Comparison of ENCODE assay signal across 19 cellular contexts in genomic region chr19:19426216-19426615, GRCh38. TPM values are rescaled to one million over a fixed set of nuclear protein-coding genes. Genes with fewer than 3 reads are reported as not detected.
A peak's percentile ranks its signal among the peaks of the same experiment; 100 is the strongest.
DNase-seq lines count a peak whose midpoint lies in the region; ATAC-seq and TF ChIP-seq lines count a peak whose summit lies in the region.
"Had no signal": no experiment of that assay in that cellular context is flagged by ENCODE, and none has a peak within 500 bp of the region (broad histone marks: within the 10 kb centered on the region; RNA-seq: fewer than 3 reads in every experiment).

No MANE protein-coding gene starts in this region.

- peaks cover 66% of the 10 kb centered on the region for H3K4me1 ChIP-seq in CD8-positive, alpha-beta T cell (ENCODE audit: insufficient read depth, low read length)
- H3K4me1 ChIP-seq in HAP-1: no peaks in the 10 kb centered on the region

- no peak for DNase-seq in activated CD8-positive, alpha-beta T cell treated with anti-CD3 and anti-CD28 coated beads for 36 hours
- no peak for DNase-seq in activated CD8-positive, alpha-beta T cell treated with anti-CD3 and anti-CD28 coated beads, Interleukin-2, amount 10 ng/mL, durations not matched to agents 7 days and 5 days
- no peak for DNase-seq in CD8-positive, alpha-beta T cell
- DNase-seq in WTC11 (ENCODE audit: low spot score): no peak
- no peak for DNase-seq in nephron progenitor cell
- no peak for DNase-seq in HAP-1 (ENCODE audit: low spot score in 2 of 2)
- DNase-seq in stimulated activated CD4-positive, alpha-beta T cell treated with anti-CD3 and anti-CD28 coated beads, Interleukin-1b, Interleukin-23, amount 100 ng/mL, for 48 hours: no peak
- DNase-seq in NCI-H146 (lab: John Stamatoyannopoulos, UW): no peak
- DNase-seq: 8988T, DMS79 treated with DMSO at 0.1 percent for 48 hours, H7, NCI-H1417 treated with DMSO at 0.1 percent for 48 hours, NCI-H1930, NCI-H226, PC-9, SJCRH30 had no signal

- in situ Hi-C loops in HAP-1 (cut with MboI; ENCODE audit: low sequenced_read_pairs): no loop called here

- H3K27ac ChIP-seq in CD8-positive, alpha-beta T cell (ENCODE audit: low read depth, low read length): no peak overlapping the region
- H3K27ac ChIP-seq: HL-60, KMS-11, PC-9, SJCRH30 had no signal

- CTCF ChIA-PET in activated CD8-positive, alpha-beta T cell treated with anti-CD3 and anti-CD28 coated beads for 36 hours (lab: Charles Lee): interaction anchor here (1.1 kb wide), 1 partner anchor 126 kb away, joined by 3 read pairs; no protein-coding TSS in a partner anchor
- CTCF ChIA-PET in activated CD8-positive, alpha-beta T cell treated with anti-CD3 and anti-CD28 coated beads, Interleukin-2, amount 10 ng/mL, durations not matched to agents 7 days and 5 days (lab: Charles Lee): interaction anchor here (0.6 kb wide), 1 partner anchor 15 kb away, joined by 3 read pairs; no protein-coding TSS in a partner anchor
- CTCF ChIA-PET in CD8-positive, alpha-beta T cell (lab: Charles Lee): interaction anchor here (1.0 to 1.3 kb wide), 2 partner anchors 10 to 64 kb away, joined by 4 to 5 read pairs; no protein-coding TSS in a partner anchor
- CTCF ChIA-PET in WTC11 (lab: Charles Lee): interaction anchor here (1.2 kb wide), 1 partner anchor 64 kb away, joined by 4 read pairs; no protein-coding TSS in a partner anchor

- intact Hi-C loops in activated CD8-positive, alpha-beta T cell treated with anti-CD3 and anti-CD28 coated beads for 36 hours (cut with micrococcal nuclease): no loop called here
- intact Hi-C loops in CD8-positive, alpha-beta T cell (cut with DNase I, micrococcal nuclease): no loop called here

- H3K9me3 Mint-ChIP-seq in activated CD8-positive, alpha-beta T cell treated with anti-CD3 and anti-CD28 coated beads for 36 hours: no peaks in the 10 kb centered on the region
- no peaks in the 10 kb centered on the region for H3K9me3 Mint-ChIP-seq in activated CD8-positive, alpha-beta T cell treated with anti-CD3 and anti-CD28 coated beads, Interleukin-2, amount 10 ng/mL, durations not matched to agents 7 days and 5 days (ENCODE audit: insufficient read depth)
- H3K9me3 Mint-ChIP-seq in CD8-positive, alpha-beta T cell: no peaks in the 10 kb centered on the region
- no peaks in the 10 kb centered on the region for H3K9me3 Mint-ChIP-seq in WTC11
- H3K9me3 Mint-ChIP-seq in nephron progenitor cell: no peaks in the 10 kb centered on the region

- POLR2A ChIA-PET in activated CD8-positive, alpha-beta T cell treated with anti-CD3 and anti-CD28 coated beads for 36 hours (lab: Charles Lee): interaction anchor here (1.7 kb wide), 1 partner anchor 10 kb away, joined by 5 read pairs; no protein-coding TSS in a partner anchor
- POLR2A ChIA-PET in activated CD8-positive, alpha-beta T cell treated with anti-CD3 and anti-CD28 coated beads, Interleukin-2, amount 10 ng/mL, durations not matched to agents 7 days and 5 days (lab: Charles Lee): no interaction called here
- POLR2A ChIA-PET in CD8-positive, alpha-beta T cell (lab: Charles Lee): interaction anchor here (1.1 kb wide), 1 partner anchor 9 kb away, joined by 5 read pairs; no protein-coding TSS in a partner anchor
- POLR2A ChIA-PET in WTC11 (lab: Charles Lee): no interaction called here

- ATAC-seq in activated CD8-positive, alpha-beta T cell treated with anti-CD3 and anti-CD28 coated beads for 36 hours: no peak
- no peak for ATAC-seq in activated CD8-positive, alpha-beta T cell treated with anti-CD3 and anti-CD28 coated beads, Interleukin-2, amount 10 ng/mL, durations not matched to agents 7 days and 5 days
- ATAC-seq in CD8-positive, alpha-beta T cell: no peak
- ATAC-seq in WTC11: no peak

- H3K36me3 ChIP-seq in CD8-positive, alpha-beta T cell (ENCODE audit: insufficient read depth, low read length): no peaks in the 10 kb centered on the region
- peaks cover 9% of the 10 kb centered on the region; the same call in 1 of the 2 replicates for H3K36me3 ChIP-seq in HAP-1 (replicated peaks)

- H3K4me3 ChIP-seq in CD8-positive, alpha-beta T cell (ENCODE audit: low read depth, low read length): no peak overlapping the region
- H3K4me3 ChIP-seq in HAP-1: no peak overlapping the region
- H3K4me3 ChIP-seq: PC-9, SJCRH30 had no signal

- H3K27ac Mint-ChIP-seq in activated CD8-positive, alpha-beta T cell treated with anti-CD3 and anti-CD28 coated beads for 36 hours: peak overlapping the region; percentile 34
- no peak overlapping the region for H3K27ac Mint-ChIP-seq in activated CD8-positive, alpha-beta T cell treated with anti-CD3 and anti-CD28 coated beads, Interleukin-2, amount 10 ng/mL, durations not matched to agents 7 days and 5 days
- H3K27ac Mint-ChIP-seq in CD8-positive, alpha-beta T cell: peak overlapping the region; percentile 69
- peak overlapping the region; percentile 63 for H3K27ac Mint-ChIP-seq in WTC11
- H3K27ac Mint-ChIP-seq in nephron progenitor cell: peak overlapping the region; percentile 81
- H3K27ac Mint-ChIP-seq: B cell had no signal

- peaks cover 72% of the 10 kb centered on the region for H3K4me1 Mint-ChIP-seq in activated CD8-positive, alpha-beta T cell treated with anti-CD3 and anti-CD28 coated beads for 36 hours (ENCODE audit: low read depth)
- peaks cover 29% of the 10 kb centered on the region for H3K4me1 Mint-ChIP-seq in activated CD8-positive, alpha-beta T cell treated with anti-CD3 and anti-CD28 coated beads, Interleukin-2, amount 10 ng/mL, durations not matched to agents 7 days and 5 days (ENCODE audit: low read depth)
- peaks cover 93% of the 10 kb centered on the region for H3K4me1 Mint-ChIP-seq in CD8-positive, alpha-beta T cell (ENCODE audit: low read depth)
- peaks cover 33% of the 10 kb centered on the region for H3K4me1 Mint-ChIP-seq in WTC11
- H3K4me1 Mint-ChIP-seq in nephron progenitor cell: peaks cover 34% of the 10 kb centered on the region

- H3K9me3 ChIP-seq in CD8-positive, alpha-beta T cell (ENCODE audit: low read length): no peaks in the 10 kb centered on the region
- H3K9me3 ChIP-seq in HAP-1: no peaks in the 10 kb centered on the region
- H3K9me3 ChIP-seq: SJCRH30 had no signal

- no peak for TF ChIP-seq CTCF in activated CD8-positive, alpha-beta T cell treated with anti-CD3 and anti-CD28 coated beads for 36 hours (IDR thresholded peaks at IDR 0.05)
- no peak for TF ChIP-seq CTCF in CD8-positive, alpha-beta T cell (IDR thresholded peaks at IDR 0.05)
- TF ChIP-seq CTCF in WTC11 (IDR thresholded peaks at IDR 0.05): no peak
- TF ChIP-seq CTCF in nephron progenitor cell (IDR thresholded peaks at IDR 0.05): no peak

- H3K27me3 Mint-ChIP-seq in activated CD8-positive, alpha-beta T cell treated with anti-CD3 and anti-CD28 coated beads for 36 hours: no peaks in the 10 kb centered on the region
- H3K27me3 Mint-ChIP-seq in activated CD8-positive, alpha-beta T cell treated with anti-CD3 and anti-CD28 coated beads, Interleukin-2, amount 10 ng/mL, durations not matched to agents 7 days and 5 days (ENCODE audit: low read depth): no peaks in the 10 kb centered on the region
- no peaks in the 10 kb centered on the region for H3K27me3 Mint-ChIP-seq in CD8-positive, alpha-beta T cell (ENCODE audit: low read depth)
- H3K27me3 Mint-ChIP-seq in WTC11 (ENCODE audit: low read depth) (no peaks in the 10 kb centered on the region), nephron progenitor cell (ENCODE audit: low read depth, poor library complexity) (peaks cover 6% of the 10 kb centered on the region)
- H3K27me3 Mint-ChIP-seq: B cell had no signal

- H3K4me3 Mint-ChIP-seq in activated CD8-positive, alpha-beta T cell treated with anti-CD3 and anti-CD28 coated beads for 36 hours: no peak overlapping the region
- H3K4me3 Mint-ChIP-seq in activated CD8-positive, alpha-beta T cell treated with anti-CD3 and anti-CD28 coated beads, Interleukin-2, amount 10 ng/mL, durations not matched to agents 7 days and 5 days: no peak overlapping the region
- no peak overlapping the region for H3K4me3 Mint-ChIP-seq in CD8-positive, alpha-beta T cell
- no peak overlapping the region for H3K4me3 Mint-ChIP-seq in WTC11
- H3K4me3 Mint-ChIP-seq in nephron progenitor cell: no peak overlapping the region
- H3K4me3 Mint-ChIP-seq: B cell had no signal

- H3K27me3 ChIP-seq in CD8-positive, alpha-beta T cell (ENCODE audit: insufficient read depth, low read length): no peaks in the 10 kb centered on the region
- no peaks in the 10 kb centered on the region for H3K27me3 ChIP-seq in HAP-1 (ENCODE audit: low read depth)
- H3K27me3 ChIP-seq: SJCRH30 had no signal

- peaks cover 4% of the 10 kb centered on the region for H3K36me3 Mint-ChIP-seq in activated CD8-positive, alpha-beta T cell treated with anti-CD3 and anti-CD28 coated beads for 36 hours (ENCODE audit: low read depth)
- peaks cover 19% of the 10 kb centered on the region for H3K36me3 Mint-ChIP-seq in activated CD8-positive, alpha-beta T cell treated with anti-CD3 and anti-CD28 coated beads, Interleukin-2, amount 10 ng/mL, durations not matched to agents 7 days and 5 days (ENCODE audit: low read depth)
- peaks cover 22% of the 10 kb centered on the region for H3K36me3 Mint-ChIP-seq in CD8-positive, alpha-beta T cell
- H3K36me3 Mint-ChIP-seq in WTC11 (no peaks in the 10 kb centered on the region), nephron progenitor cell (ENCODE audit: low read depth) (peaks cover 32% of the 10 kb centered on the region)

TF ChIP-seq in WTC11, 78 proteins besides CTCF, POLR2A, EP300 and RAD21 (continues in another document):
- TF ChIP-seq NR2C2 (CRISPR knock-in tag; IDR thresholded peaks at IDR 0.05): no peak
- TF ChIP-seq TP53 (CRISPR knock-in tag; IDR thresholded peaks at IDR 0.05): no peak
- no peak for TF ChIP-seq SMAD4 (CRISPR knock-in tag; IDR thresholded peaks at IDR 0.05)
- no peak for TF ChIP-seq ZSCAN18 (CRISPR knock-in tag; IDR thresholded peaks at IDR 0.05)

RNA-seq across cellular contexts. Expression of gene GATAD2A, which starts 20.7 kb away (rescaled TPM):
- total RNA-seq in activated CD8-positive, alpha-beta T cell treated with anti-CD3 and anti-CD28 coated beads for 36 hours: 100 to 1,000 TPM; 132 to 136 TPM
- 100 to 1,000 TPM; 180 TPM for total RNA-seq in activated CD8-positive, alpha-beta T cell treated with anti-CD3 and anti-CD28 coated beads, Interleukin-2, amount 10 ng/mL, durations not matched to agents 7 days and 5 days
- total RNA-seq in CD8-positive, alpha-beta T cell: 100 to 1,000 TPM; 135 to 142 TPM
- total RNA-seq in WTC11 (2021): 186 to 209 TPM (median 189 TPM) in 3 replicates

Comparison
In these comparisons a context has a peak if more than half of its experiments do, and no peak if none do; other contexts are left out.
1. POLR2A ChIA-PET loops: an anchor here in activated CD8-positive, alpha-beta T cell treated with anti-CD3 and anti-CD28 coated beads for 36 hours (1.7 kb wide) and CD8-positive, alpha-beta T cell (1.1 kb wide); none called in activated CD8-positive, alpha-beta T cell treated with anti-CD3 and anti-CD28 coated beads, Interleukin-2, amount 10 ng/mL, durations not matched to agents 7 days and 5 days and WTC11.